Comparison of ENCODE assay signal across 18 cellular contexts in the genomic region with DNA sequence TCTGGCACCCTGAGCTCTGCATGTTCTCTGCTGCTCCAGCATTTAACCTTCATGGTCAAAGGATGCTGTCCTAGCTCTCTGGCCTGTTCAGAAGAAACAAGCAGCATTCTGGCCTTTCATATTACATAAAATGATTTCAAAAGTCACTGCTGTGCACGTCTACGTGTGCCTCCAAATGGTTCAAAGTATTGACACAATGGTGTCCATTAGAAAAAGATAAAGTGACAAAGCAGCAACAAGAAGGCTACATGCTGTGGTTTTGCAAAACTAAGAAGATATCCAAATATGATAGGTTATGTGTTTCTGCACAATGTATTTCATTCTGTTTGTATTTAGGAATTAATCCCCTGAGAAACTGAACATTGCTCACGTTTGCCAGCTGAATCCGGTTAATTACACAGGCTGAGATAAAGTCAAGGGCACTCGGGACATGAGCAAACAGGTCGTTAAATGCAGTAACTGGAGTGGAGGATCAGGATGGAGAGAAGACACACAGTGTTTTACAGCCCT.
DNase-seq lines count a peak whose midpoint lies in the region; FAIRE-seq and TF ChIP-seq lines count a peak whose summit lies in the region.
"Had no signal": no experiment of that assay in that cellular context is flagged by ENCODE, and none has a peak within 500 bp of the region (broad histone marks: within the 10 kb centered on the region; RNA-seq: fewer than 3 reads in every experiment).

No MANE protein-coding gene starts in this region.

- no peak for TF ChIP-seq RAD21 in neural cell (conservative IDR thresholded peaks at IDR 0.05)

- no peaks in the 10 kb centered on the region for H4K20me1 ChIP-seq in neural cell (ENCODE audit: insufficient read depth)
- H4K20me1 ChIP-seq: BLaER1 treated with 17β-estradiol and CSF1 and Interleukin-3, amounts not matched to agents 10 nM and 100 nM had no signal

- H3K9me3 ChIP-seq in neural cell (ENCODE audit: low read length): no peaks in the 10 kb centered on the region
- H3K9me3 ChIP-seq: BLaER1 treated with 17β-estradiol and CSF1 and Interleukin-3, amounts not matched to agents 10 nM and 100 nM; transverse colon had no signal

- no peak for FAIRE-seq in GM19239 (lab: Jason Lieb, UNC)

- H3K9ac ChIP-seq in neural cell (ENCODE audit: low read length): no peak overlapping the region
- H3K9ac ChIP-seq: BLaER1 treated with 17β-estradiol and CSF1 and Interleukin-3, amounts not matched to agents 10 nM and 100 nM had no signal

- TF ChIP-seq CTCF in neural cell (IDR thresholded peaks at IDR 0.05; ENCODE audit: poor library complexity, severe bottlenecking): no peak

- H3K4me2 ChIP-seq in neural cell (ENCODE audit: low read length): peak overlapping the region; percentile 48
- H3K4me2 ChIP-seq: BLaER1 treated with 17β-estradiol and CSF1 and Interleukin-3, amounts not matched to agents 10 nM and 100 nM had no signal

- no peaks in the 10 kb centered on the region for H3K79me2 ChIP-seq in neural cell (replicated peaks; ENCODE audit: insufficient read depth, low read length)

- no peak overlapping the region for H3K27ac ChIP-seq in neural cell (ENCODE audit: low read length)
- H3K27ac ChIP-seq: BLaER1 treated with 17β-estradiol and CSF1 and Interleukin-3, amounts not matched to agents 10 nM and 100 nM; transverse colon had no signal

- H3K9me2 ChIP-seq in neural cell (ENCODE audit: insufficient read depth, low read length): no peaks in the 10 kb centered on the region

- no peaks in the 10 kb centered on the region for H3F3A ChIP-seq in neural cell (ENCODE audit: insufficient read depth, low read length, poor library complexity, severe bottlenecking)

- TF ChIP-seq EP300 in neural cell (conservative IDR thresholded peaks at IDR 0.05; ENCODE audit: poor library complexity, severe bottlenecking): no peak

- DNase-seq in NCI-H1436 (lab: John Stamatoyannopoulos, UW) (peak; percentile 51), NCI-H1436 treated with DMSO at 0.1 percent for 48 hours (lab: John Stamatoyannopoulos, UW) (no peak), NCI-H187 treated with DMSO at 0.1 percent for 48 hours (lab: John Stamatoyannopoulos, UW) (peak; percentile 78), NCI-H774 (lab: John Stamatoyannopoulos, UW) (peak; percentile 31), GM19239 (ENCODE audit: insufficient read length, low spot score) (no peak)
- no peak for DNase-seq in stimulated activated CD4-positive, alpha-beta T cell treated with anti-CD3 and anti-CD28 coated beads, Interleukin-2, amount 100 ng/mL, for 24 hours
- no peak for DNase-seq in stimulated activated naive CD4-positive, alpha-beta T cell (lab: John Stamatoyannopoulos, UW)
- DNase-seq: activated CD4-positive, alpha-beta T cell treated with anti-CD3 and anti-CD28 coated beads for 1 hour; activated CD8-positive, alpha-beta memory T cell treated with anti-CD3 and anti-CD28 coated beads, Interleukin-2, amount 50 U/mL, for 4 hours; activated gamma-delta T cell treated with Interleukin-2 at 50 U/mL for 16 hours; amygdala; EL; endodermal cell; nucleus accumbens; SIG-M5; transverse colon had no signal

- H2AFZ ChIP-seq in neural cell (ENCODE audit: low read depth, low read length): no peak overlapping the region

- H3K27me3 ChIP-seq in neural cell (ENCODE audit: insufficient read depth, low read depth, low read length): no peaks in the 10 kb centered on the region
- H3K27me3 ChIP-seq: BLaER1 treated with 17β-estradiol and CSF1 and Interleukin-3, amounts not matched to agents 10 nM and 100 nM; transverse colon had no signal

- no peaks in the 10 kb centered on the region for H3K36me3 ChIP-seq in neural cell (ENCODE audit: insufficient read depth, low read length)
- H3K36me3 ChIP-seq: BLaER1 treated with 17β-estradiol and CSF1 and Interleukin-3, amounts not matched to agents 10 nM and 100 nM; transverse colon had no signal

- peak overlapping the region; percentile 9 for H3K4me3 ChIP-seq in neural cell (ENCODE audit: low read length)
- H3K4me3 ChIP-seq: BLaER1 treated with 17β-estradiol and CSF1 and Interleukin-3, amounts not matched to agents 10 nM and 100 nM; transverse colon had no signal

TF ChIP-seq in neural cell, 6 proteins besides CTCF, POLR2A, EP300 and RAD21:
- TF ChIP-seq MXI1 (conservative IDR thresholded peaks at IDR 0.05; ENCODE audit: poor library complexity, severe bottlenecking): no peak
- no peak for TF ChIP-seq TAF1 (IDR thresholded peaks at IDR 0.05; ENCODE audit: low read depth)
- no peak for TF ChIP-seq EZH2 (IDR thresholded peaks at IDR 0.05; ENCODE audit: borderline replicate concordance, insufficient read depth, low read length, poor library complexity, severe bottlenecking)
- TF ChIP-seq, protein P1, sequence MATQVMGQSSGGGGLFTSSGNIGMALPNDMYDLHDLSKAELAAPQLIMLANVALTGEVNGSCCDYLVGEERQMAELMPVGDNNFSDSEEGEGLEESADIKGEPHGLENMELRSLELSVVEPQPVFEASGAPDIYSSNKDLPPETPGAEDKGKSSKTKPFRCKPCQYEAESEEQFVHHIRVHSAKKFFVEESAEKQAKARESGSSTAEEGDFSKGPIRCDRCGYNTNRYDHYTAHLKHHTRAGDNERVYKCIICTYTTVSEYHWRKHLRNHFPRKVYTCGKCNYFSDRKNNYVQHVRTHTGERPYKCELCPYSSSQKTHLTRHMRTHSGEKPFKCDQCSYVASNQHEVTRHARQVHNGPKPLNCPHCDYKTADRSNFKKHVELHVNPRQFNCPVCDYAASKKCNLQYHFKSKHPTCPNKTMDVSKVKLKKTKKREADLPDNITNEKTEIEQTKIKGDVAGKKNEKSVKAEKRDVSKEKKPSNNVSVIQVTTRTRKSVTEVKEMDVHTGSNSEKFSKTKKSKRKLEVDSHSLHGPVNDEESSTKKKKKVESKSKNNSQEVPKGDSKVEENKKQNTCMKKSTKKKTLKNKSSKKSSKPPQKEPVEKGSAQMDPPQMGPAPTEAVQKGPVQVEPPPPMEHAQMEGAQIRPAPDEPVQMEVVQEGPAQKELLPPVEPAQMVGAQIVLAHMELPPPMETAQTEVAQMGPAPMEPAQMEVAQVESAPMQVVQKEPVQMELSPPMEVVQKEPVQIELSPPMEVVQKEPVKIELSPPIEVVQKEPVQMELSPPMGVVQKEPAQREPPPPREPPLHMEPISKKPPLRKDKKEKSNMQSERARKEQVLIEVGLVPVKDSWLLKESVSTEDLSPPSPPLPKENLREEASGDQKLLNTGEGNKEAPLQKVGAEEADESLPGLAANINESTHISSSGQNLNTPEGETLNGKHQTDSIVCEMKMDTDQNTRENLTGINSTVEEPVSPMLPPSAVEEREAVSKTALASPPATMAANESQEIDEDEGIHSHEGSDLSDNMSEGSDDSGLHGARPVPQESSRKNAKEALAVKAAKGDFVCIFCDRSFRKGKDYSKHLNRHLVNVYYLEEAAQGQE (IDR thresholded peaks at IDR 0.05; ENCODE audit: borderline replicate concordance): no peak

Comparison
In these comparisons a context has a peak if more than half of its experiments do, and no peak if none do; other contexts are left out.
1. DNase-seq: peak in NCI-H1436 (single experiment), NCI-H187 treated with DMSO at 0.1 percent for 48 hours (single experiment) and NCI-H774 (single experiment); none in NCI-H1436 treated with DMSO at 0.1 percent for 48 hours (single experiment), stimulated activated CD4-positive, alpha-beta T cell treated with anti-CD3 and anti-CD28 coated beads, Interleukin-2, amount 100 ng/mL, for 24 hours (0 of 2), GM19239 (single experiment) and stimulated activated naive CD4-positive, alpha-beta T cell (0 of 6).